ENCODE assay signal across 10 cellular contexts in genomic region chr4:6582889-6583504, GRCh38. TPM values are rescaled to one million over a fixed set of nuclear protein-coding genes. Genes with fewer than 3 reads are reported as not detected.
A peak's percentile ranks its signal among the peaks of the same experiment; 100 is the strongest.
DNase-seq lines count a peak whose midpoint lies in the region; ATAC-seq, FAIRE-seq and TF ChIP-seq lines count a peak whose summit lies in the region.
"Had no signal": no experiment of that assay in that cellular context is flagged by ENCODE, and none has a peak within 500 bp of the region (broad histone marks: within the 10 kb centered on the region; RNA-seq: fewer than 3 reads in every experiment).

No MANE protein-coding gene starts in this region.

- H3K27ac ChIP-seq in astrocyte (ENCODE audit: low read depth, low read length) (no peak overlapping the region), sigmoid colon (no peak overlapping the region)
- no peak overlapping the region for H3K27ac ChIP-seq in naive thymus-derived CD4-positive, alpha-beta T cell (ENCODE audit: low read depth, low read length)
- H3K27ac ChIP-seq: BLaER1 had no signal

- TF ChIP-seq CTCF in astrocyte (IDR thresholded peaks at IDR 0.05; ENCODE audit: insufficient read depth, low read depth, low read length) (no peak), GM13976 (IDR thresholded peaks at IDR 0.05; ENCODE audit: borderline replicate concordance, control extremely low read depth, extremely low read depth, insufficient read depth, missing control alignments) (no peak), sigmoid colon (IDR thresholded peaks at IDR 0.05) (no peak)

- no peak overlapping the region for H3K4me3 ChIP-seq in Jurkat, Clone E6-1 (ENCODE audit: low read length)
- H3K4me3 ChIP-seq in astrocyte (ENCODE audit: insufficient read depth, low read depth, low read length), result no peak overlapping the region
- H3K4me3 ChIP-seq in naive thymus-derived CD4-positive, alpha-beta T cell (ENCODE audit: low read length), result no peak overlapping the region
- no peak overlapping the region for H3K4me3 ChIP-seq in sigmoid colon
- H3K4me3 ChIP-seq: BLaER1 had no signal

- H3K9me3 Mint-ChIP-seq in astrocyte (ENCODE audit: unreplicated experiment), result peaks cover 8% of the 10 kb centered on the region
- peaks cover 0 to 12% (median 0%) of the 10 kb centered on the region in 11 donors for H3K9me3 Mint-ChIP-seq in naive thymus-derived CD4-positive, alpha-beta T cell

- whole genome bisulfite sequencing in sigmoid colon, 2 donors, result 94 to 95% methylated on average over 4 of the region's 4 CpGs

- no peaks in the 10 kb centered on the region for H3K27me3 Mint-ChIP-seq in astrocyte (ENCODE audit: low read depth, unreplicated experiment)
- H3K27me3 Mint-ChIP-seq in naive thymus-derived CD4-positive, alpha-beta T cell, result no peaks in the 10 kb centered on the region

- no peaks in the 10 kb centered on the region for H4K20me1 ChIP-seq in astrocyte (ENCODE audit: insufficient read depth, low read length)
- H4K20me1 ChIP-seq: BLaER1 had no signal

- no peaks in the 10 kb centered on the region for H3K4me1 Mint-ChIP-seq in astrocyte (ENCODE audit: low read depth, unreplicated experiment)
- H3K4me1 Mint-ChIP-seq in naive thymus-derived CD4-positive, alpha-beta T cell, result peaks cover 0 to 14% (median 2%) of the 10 kb centered on the region in 7 donors

- no peak for TF ChIP-seq POLR2A in sigmoid colon (IDR thresholded peaks at IDR 0.05)

- DNase-seq in SIG-M5 treated with dmso at 0.1 percent for 504 hours (lab: John Stamatoyannopoulos, UW; ENCODE audit: unreplicated experiment) (peak; percentile 22), SIG-M5 (lab: John Stamatoyannopoulos, UW) (no peak), astrocyte (ENCODE audit: low read depth) (peak; percentile 34), GM13976 (ENCODE audit: low spot score) (no peak), cerebellar nuclear complex (lab: John Stamatoyannopoulos, UW) (no peak), sigmoid colon (no peak)
- peak; percentile 32 for DNase-seq in Jurkat, Clone E6-1 (ENCODE audit: low read depth, low spot score)
- no peak for DNase-seq in naive thymus-derived CD4-positive, alpha-beta T cell

- H3K4me1 ChIP-seq in astrocyte (ENCODE audit: insufficient read depth, low read length) (no peaks in the 10 kb centered on the region), sigmoid colon (no peaks in the 10 kb centered on the region)
- H3K4me1 ChIP-seq in naive thymus-derived CD4-positive, alpha-beta T cell (ENCODE audit: control insufficient read depth in 2 of 2, insufficient read depth in 2 of 2, low read length in 2 of 2), result no peaks in the 10 kb centered on the region
- H3K4me1 ChIP-seq: BLaER1 had no signal

- H3K36me3 ChIP-seq in astrocyte (ENCODE audit: insufficient read depth, low read length) (peaks cover 7% of the 10 kb centered on the region), sigmoid colon (peaks cover 6 to 61% (median 26%) of the 10 kb centered on the region in 4 donors)
- H3K36me3 ChIP-seq in naive thymus-derived CD4-positive, alpha-beta T cell (ENCODE audit: control insufficient read depth in 2 of 3, insufficient read depth in 3 of 3, low read length in 3 of 3), result peaks cover 6 to 90% (median 25%) of the 10 kb centered on the region in 3 experiments

- no peak overlapping the region for H3K9ac ChIP-seq in astrocyte (ENCODE audit: low read length)
- H3K9ac ChIP-seq: BLaER1 had no signal

- CTCF ChIA-PET in naive thymus-derived CD4-positive, alpha-beta T cell (lab: Charles Lee), result no interaction called here

- TF ChIP-seq EP300 in sigmoid colon (IDR thresholded peaks at IDR 0.05), result no peak

- no peaks in the 10 kb centered on the region for H3K27me3 ChIP-seq in astrocyte (ENCODE audit: insufficient read depth, low read length)
- H3K27me3 ChIP-seq in naive thymus-derived CD4-positive, alpha-beta T cell (ENCODE audit: control insufficient read depth in 2 of 2, insufficient read depth in 2 of 2, low read length in 2 of 2), result no peaks in the 10 kb centered on the region
- no peaks in the 10 kb centered on the region for H3K27me3 ChIP-seq in sigmoid colon
- H3K27me3 ChIP-seq: BLaER1 had no signal

- peaks cover 53% of the 10 kb centered on the region for H3K36me3 Mint-ChIP-seq in astrocyte (ENCODE audit: low read depth, unreplicated experiment)
- peaks cover 18 to 87% (median 66%) of the 10 kb centered on the region in 5 donors for H3K36me3 Mint-ChIP-seq in naive thymus-derived CD4-positive, alpha-beta T cell

- H3K27ac Mint-ChIP-seq in astrocyte (ENCODE audit: unreplicated experiment), result no peak overlapping the region
- H3K27ac Mint-ChIP-seq in naive thymus-derived CD4-positive, alpha-beta T cell, result peak overlapping the region in 1 of 9 donors; percentile 8

- peak; percentile 36 for ATAC-seq in naive thymus-derived CD4-positive, alpha-beta T cell
- ATAC-seq: sciatic nerve had no signal

- intact Hi-C loops in naive thymus-derived CD4-positive, alpha-beta T cell (cut with micrococcal nuclease), result no loop called here
- intact Hi-C loops in sigmoid colon (cut with DNase I), result no loop called here

- H3K79me2 ChIP-seq in astrocyte (ENCODE audit: insufficient read depth, low read length), result no peaks in the 10 kb centered on the region

- no peak for FAIRE-seq in astrocyte (lab: Jason Lieb, UNC)

- H3K4me2 ChIP-seq in astrocyte (ENCODE audit: low read length), result no peak overlapping the region
- H3K4me2 ChIP-seq: BLaER1 had no signal

- POLR2A ChIA-PET in naive thymus-derived CD4-positive, alpha-beta T cell (lab: Charles Lee), result no interaction called here

- in situ Hi-C loops in GM13976 (cut with MboI; ENCODE audit: low sequenced_read_pairs, unreplicated experiment), result no loop called here

- no peak overlapping the region for H2AFZ ChIP-seq in astrocyte (ENCODE audit: low read depth, low read length)

- H3K9me3 ChIP-seq in astrocyte (ENCODE audit: insufficient read depth, low read depth, low read length) (no peaks in the 10 kb centered on the region), sigmoid colon (no peaks in the 10 kb centered on the region)
- no peaks in the 10 kb centered on the region for H3K9me3 ChIP-seq in naive thymus-derived CD4-positive, alpha-beta T cell (ENCODE audit: control insufficient read depth in 2 of 3, low read length in 3 of 3)

- H3K4me3 Mint-ChIP-seq in astrocyte (ENCODE audit: unreplicated experiment), result no peak overlapping the region
- H3K4me3 Mint-ChIP-seq in naive thymus-derived CD4-positive, alpha-beta T cell, result no peak overlapping the region

RNA-seq across cellular contexts. Expression of gene MAN2B2, which starts 8.0 kb away (rescaled TPM):
- polyA plus RNA-seq in Jurkat, Clone E6-1 (2012; ENCODE audit: insufficient read depth, insufficient read length), result 15.0 TPM
- total RNA-seq in astrocyte (32.2 and 36.1 TPM in 2 replicates), sigmoid colon (10 to 100 TPM; 12.7 to 24.3 (median 20.2) TPM)
- 10 to 100 TPM; 28.7 to 56.2 (median 39.4) TPM for total RNA-seq in naive thymus-derived CD4-positive, alpha-beta T cell
- 10 to 100 TPM; 10.5 to 31.4 TPM for polyA plus RNA-seq in naive thymus-derived CD4-positive, alpha-beta T cell
- 10 to 100 TPM in 1 of 3 donors, 1 to 10 TPM in 2; 3.0 to 18.7 (median 3.0) TPM for polyA plus RNA-seq in sigmoid colon

RNA-seq across cellular contexts. Expression of gene MRFAP1, which starts 57.5 kb away (rescaled TPM):
- 228 TPM for polyA plus RNA-seq in Jurkat, Clone E6-1 (2012; ENCODE audit: insufficient read depth, insufficient read length)
- total RNA-seq in astrocyte (258 and 278 TPM in 2 replicates), sigmoid colon (100 to 1,000 TPM; 196 to 226 (median 211) TPM)
- total RNA-seq in naive thymus-derived CD4-positive, alpha-beta T cell, result 100 to 1,000 TPM; 120 to 187 (median 139) TPM
- polyA plus RNA-seq in naive thymus-derived CD4-positive, alpha-beta T cell, result 100 to 1,000 TPM; 180 to 199 TPM
- polyA plus RNA-seq in sigmoid colon, result 100 to 1,000 TPM; 252 to 261 (median 259) TPM

Comparison
In these comparisons a context has a peak if more than half of its experiments do, and no peak if none do; other contexts are left out.
1. DNase-seq: peak in SIG-M5 treated with dmso at 0.1 percent for 504 hours (single experiment), Jurkat, Clone E6-1 (single experiment) and astrocyte (single experiment); none in SIG-M5 (single experiment), naive thymus-derived CD4-positive, alpha-beta T cell (0 of 9), GM13976 (single experiment), cerebellar nuclear complex (0 of 2) and sigmoid colon (single experiment).